In genomic region chr17:79536212-79536840, GRCh38 we compare ENCODE assay signal across 16 cellular contexts.
DNase-seq lines count a peak whose midpoint lies in the region; ATAC-seq and TF ChIP-seq lines count a peak whose summit lies in the region.
"Had no signal": no experiment of that assay in that cellular context is flagged by ENCODE, and none has a peak within 500 bp of the region (broad histone marks: within the 10 kb centered on the region; RNA-seq: fewer than 3 reads in every experiment).

No MANE protein-coding gene starts in this region.

- no peak overlapping the region for H3K4me3 ChIP-seq in lower lobe of right lung
- H3K4me3 ChIP-seq: BLaER1, GM23248, HAP-1 had no signal

- H3K4me1 Mint-ChIP-seq in natural killer cell treated with Interleukin-12 subunit alpha and Interleukin-12 subunit beta and Interleukin-15 and Interleukin-18, amount 100 ng/mL, for 72 hours (ENCODE audit: low read depth in 2 of 2): peaks cover 0 to 2% of the 10 kb centered on the region in 2 donors
- H3K4me1 Mint-ChIP-seq in natural killer cell: peaks cover 0 to 18% of the 10 kb centered on the region in 2 donors

- intact Hi-C loops in natural killer cell (cut with micrococcal nuclease) (no loop called here), lower lobe of right lung (cut with DNase I) (no loop called here), posterior vena cava (cut with DNase I) (no loop called here)

- no peaks in the 10 kb centered on the region for H3K4me1 ChIP-seq in lower lobe of right lung
- H3K4me1 ChIP-seq: HAP-1 had no signal

- H3K9me3 Mint-ChIP-seq in natural killer cell treated with Interleukin-12 subunit alpha and Interleukin-12 subunit beta and Interleukin-15 and Interleukin-18, amount 100 ng/mL, for 72 hours: no peaks in the 10 kb centered on the region
- H3K9me3 Mint-ChIP-seq in natural killer cell: no peaks in the 10 kb centered on the region
- H3K9me3 Mint-ChIP-seq: CD8-positive, alpha-beta T cell had no signal

- no peaks in the 10 kb centered on the region for H3K9me3 ChIP-seq in lower lobe of right lung
- H3K9me3 ChIP-seq: BLaER1, HAP-1 had no signal

- H3K4me3 Mint-ChIP-seq in natural killer cell treated with Interleukin-12 subunit alpha and Interleukin-12 subunit beta and Interleukin-15 and Interleukin-18, amount 100 ng/mL, for 72 hours: no peak overlapping the region
- no peak overlapping the region for H3K4me3 Mint-ChIP-seq in natural killer cell
- H3K4me3 Mint-ChIP-seq: CD8-positive, alpha-beta T cell had no signal

- no peaks in the 10 kb centered on the region for H3K36me3 Mint-ChIP-seq in natural killer cell treated with Interleukin-12 subunit alpha and Interleukin-12 subunit beta and Interleukin-15 and Interleukin-18, amount 100 ng/mL, for 72 hours
- H3K36me3 Mint-ChIP-seq in natural killer cell: no peaks in the 10 kb centered on the region
- H3K36me3 Mint-ChIP-seq: CD8-positive, alpha-beta T cell had no signal

- no peak overlapping the region for H3K27ac ChIP-seq in lower lobe of right lung
- H3K27ac ChIP-seq: BLaER1, GM23248 had no signal

- H3K36me3 ChIP-seq in lower lobe of right lung: no peaks in the 10 kb centered on the region
- H3K36me3 ChIP-seq: BLaER1, HAP-1 had no signal

- peaks cover 12% of the 10 kb centered on the region for H3K27me3 ChIP-seq in lower lobe of right lung (ENCODE audit: low read depth)
- H3K27me3 ChIP-seq: BLaER1 had no signal

- no peak overlapping the region for H3K27ac Mint-ChIP-seq in natural killer cell treated with Interleukin-12 subunit alpha and Interleukin-12 subunit beta and Interleukin-15 and Interleukin-18, amount 100 ng/mL, for 72 hours
- no peak overlapping the region for H3K27ac Mint-ChIP-seq in natural killer cell
- H3K27ac Mint-ChIP-seq: CD8-positive, alpha-beta T cell had no signal

- TF ChIP-seq CTCF in natural killer cell (IDR thresholded peaks at IDR 0.05) (no peak), lower lobe of right lung (IDR thresholded peaks at IDR 0.05) (no peak)

- H3K27me3 Mint-ChIP-seq in natural killer cell treated with Interleukin-12 subunit alpha and Interleukin-12 subunit beta and Interleukin-15 and Interleukin-18, amount 100 ng/mL, for 72 hours: no peaks in the 10 kb centered on the region
- no peaks in the 10 kb centered on the region for H3K27me3 Mint-ChIP-seq in natural killer cell (ENCODE audit: low read depth in 2 of 2)

- DNase-seq in natural killer cell treated with Interleukin-12 subunit alpha and Interleukin-12 subunit beta and Interleukin-15 and Interleukin-18, amount 100 ng/mL, for 72 hours (ENCODE audit: low spot score): peak; percentile 46
- DNase-seq in natural killer cell: no peak
- DNase-seq in lower lobe of right lung: peak; percentile 28
- peak; percentile 58 for DNase-seq in posterior vena cava (ENCODE audit: low spot score)
- DNase-seq in NCI-H1436 (lab: John Stamatoyannopoulos, UW): no peak
- DNase-seq in cortex of kidney (lab: John Stamatoyannopoulos, UW): no peak
- DNase-seq: 8988T; Calu3; CD8-positive, alpha-beta T cell; DMS79 treated with DMSO at 0.1 percent for 48 hours; GF-D8; GM23248 had no signal

- no peak for ATAC-seq in natural killer cell treated with Interleukin-12 subunit alpha and Interleukin-12 subunit beta and Interleukin-15 and Interleukin-18, amount 100 ng/mL, for 72 hours
- ATAC-seq in natural killer cell (no peak), lower lobe of right lung (no peak), GM18868 (IDR thresholded peaks at IDR 0.05; ENCODE audit: unreplicated experiment) (no peak), HG03520 (IDR thresholded peaks at IDR 0.05; ENCODE audit: unreplicated experiment) (no peak)
- ATAC-seq: CD8-positive, alpha-beta T cell had no signal

Comparison
In these comparisons a context has a peak if more than half of its experiments do, and no peak if none do; other contexts are left out.
1. DNase-seq: peak in natural killer cell treated with Interleukin-12 subunit alpha and Interleukin-12 subunit beta and Interleukin-15 and Interleukin-18, amount 100 ng/mL, for 72 hours (single experiment), lower lobe of right lung (single experiment) and posterior vena cava (single experiment); none in natural killer cell (single experiment), NCI-H1436 (single experiment) and cortex of kidney (single experiment).